In genomic region chr6:49787176-49787575, GRCh38 we compare ENCODE assay signal across 26 cellular contexts. TPM values are rescaled to one million over a fixed set of nuclear protein-coding genes. Genes with fewer than 3 reads are reported as not detected.
DNase-seq lines count a peak whose midpoint lies in the region; FAIRE-seq lines count a peak whose summit lies in the region.
"Had no signal": no experiment of that assay in that cellular context is flagged by ENCODE, and none has a peak within 500 bp of the region (broad histone marks: within the 10 kb centered on the region; RNA-seq: fewer than 3 reads in every experiment).

TSS of gene PGK2 (minus strand) at chr6:49787285. CDS start at chr6:49787187, 98 bp downstream.

- FAIRE-seq in HTR-8/SVneo (lab: Jason Lieb, UNC), result peak; percentile 62
- FAIRE-seq: A549, GM12892, keratinocyte, TTC549 had no signal

- DNase-seq in NCI-H446 treated with DMSO at 0.1 percent for 48 hours (lab: John Stamatoyannopoulos, UW) (peak; percentile 4), NCI-H446 (lab: John Stamatoyannopoulos, UW) (no peak), HTR-8/SVneo (ENCODE audit: insufficient read length, low spot score) (no peak), SK-MEL-5 (ENCODE audit: low read depth, low spot score) (peak; percentile 84), islet precursor cell (peak; percentile 57), 8988T (no peak), middle frontal gyrus (ENCODE audit: extremely low spot score, low spot score) (no peak), SHP77 treated with DMSO at 0.1 percent for 48 hours (lab: John Stamatoyannopoulos, UW) (no peak)
- DNase-seq: activated CD4-positive, alpha-beta memory T cell treated with anti-CD3 and anti-CD28 coated beads for 36 hours; activated T-cell treated with anti-CD3 and anti-CD28 coated beads, Interleukin-2, amount 50 U/mL, for 4 hours; body of pancreas; cortex of kidney; KBM-7; NCI-H1417 treated with DMSO at 0.1 percent for 48 hours; stimulated activated CD4-positive, alpha-beta T cell treated with anti-CD3 and anti-CD28 coated beads, Interleukin-15, amount 100 ng/mL, for 24 hours; stimulated activated naive CD8-positive, alpha-beta T cell treated with anti-CD3 and anti-CD28 coated beads, Interleukin-15, amount 100 ng/mL, for 72 hours had no signal

- in situ Hi-C loops in SK-MEL-5 (cut with HindIII; ENCODE audit: low pct_unique_long_range_greater_than_20kb, low sequenced_read_pairs), result no loop called here

RNA-seq across cellular contexts. Expression of gene PGK2, which starts in this region (rescaled TPM):
- total RNA-seq in SK-MEL-5 (2014; rRNA removed; shearing (Covaris generic)), result not detected in 2 replicates
- polyA plus RNA-seq in SK-MEL-5 (2015; cell fraction: cytosol; rRNA removed), result not detected in 2 replicates
- polyA plus RNA-seq in SK-MEL-5 (2015; cell fraction: nucleus; rRNA removed), result not detected in 2 replicates
- total RNA-seq: activated CD4-positive, alpha-beta memory T cell treated with anti-CD3 and anti-CD28 coated beads for 36 hours; activated T-cell treated with anti-CD3 and anti-CD28 coated beads, Interleukin-2, amount 50 U/mL, for 4 hours; body of pancreas; epithelial cell of proximal tubule; G401; glomerular endothelial cell; neural crest cell; renal cortical epithelial cell had no signal
- polyA plus RNA-seq: A549, CD14-positive monocyte, keratinocyte had no signal

Comparison
In these comparisons a context has a peak if more than half of its experiments do, and no peak if none do; other contexts are left out.
1. DNase-seq: peak in NCI-H446 treated with DMSO at 0.1 percent for 48 hours (single experiment) and islet precursor cell (single experiment); none in NCI-H446 (0 of 2), HTR-8/SVneo (single experiment), 8988T (single experiment), middle frontal gyrus (single experiment) and SHP77 treated with DMSO at 0.1 percent for 48 hours (single experiment).
2. Peak in DNase-seq in SK-MEL-5; RNA of the gene not detected or under 1 TPM.